Comparison of ENCODE assay signal across 10 cellular contexts in the genomic region with DNA sequence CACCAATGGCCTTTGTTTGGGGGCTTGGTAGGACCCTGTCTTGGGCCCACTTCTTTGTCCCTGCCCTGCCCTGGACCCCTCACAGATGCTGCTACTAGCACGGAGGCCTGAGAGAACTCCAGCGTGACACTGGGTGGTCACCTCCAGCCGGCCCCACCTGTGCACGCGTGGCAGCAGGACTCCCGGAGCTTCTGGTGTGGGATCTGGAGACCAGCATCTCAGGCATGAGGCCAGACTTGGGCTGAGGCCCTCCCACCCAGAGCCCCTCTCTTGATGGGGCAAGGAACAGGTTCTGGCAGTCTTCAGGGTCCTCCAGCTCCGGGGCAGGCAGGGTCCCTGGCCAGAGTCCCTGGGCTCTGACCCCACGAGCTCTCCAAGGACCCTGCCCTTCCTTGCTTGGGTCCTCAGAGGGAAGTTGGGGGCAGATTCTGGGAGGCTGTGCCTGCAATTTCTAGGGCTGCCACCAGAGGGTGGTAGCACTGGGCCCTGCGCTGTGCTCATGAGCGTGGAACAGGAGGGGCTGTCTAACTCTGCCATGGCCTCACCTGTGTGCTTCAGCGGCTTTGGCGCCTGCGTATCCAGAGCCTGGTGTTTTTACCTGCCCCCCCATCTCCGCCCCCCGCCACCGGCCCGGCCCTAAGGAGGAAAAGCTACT. TPM values are rescaled to one million over a fixed set of nuclear protein-coding genes. Genes with fewer than 3 reads are reported as not detected.
A peak's percentile ranks its signal among the peaks of the same experiment; 100 is the strongest.
DNase-seq lines count a peak whose midpoint lies in the region; ATAC-seq and TF ChIP-seq lines count a peak whose summit lies in the region.
"Had no signal": no experiment of that assay in that cellular context is flagged by ENCODE, and none has a peak within 500 bp of the region (broad histone marks: within the 10 kb centered on the region; RNA-seq: fewer than 3 reads in every experiment).

No MANE protein-coding gene starts in this region.

- H3K4me1 Mint-ChIP-seq in activated T-helper 1 cell treated with anti-CD3 and anti-CD28 coated beads, Interleukin-12 subunit alpha, Interleukin-12 subunit beta, Interleukin-2, Interleukin-4 antibody, amounts not matched to agents 30 ng/mL and 10 ng/mL and 1 ng/mL, durations not matched to agents 14 hours and 24 hours and 36 hours (ENCODE audit: low read depth) = peaks cover 6% of the 10 kb centered on the region

- H3K79me2 ChIP-seq in OCI-LY7 (ENCODE audit: insufficient read depth, low read depth, low read length) = no peaks in the 10 kb centered on the region

- TF ChIP-seq CTCF in heart right ventricle (IDR thresholded peaks at IDR 0.05) (peak; percentile 5 to 46 (median 26)), right atrium auricular region (IDR thresholded peaks at IDR 0.05) (peak in 1 of 2 donors; percentile 19), OCI-LY7 (conservative IDR thresholded peaks at IDR 0.05; ENCODE audit: low read length) (peak; percentile 78), fibroblast of villous mesenchyme (IDR thresholded peaks at IDR 0.05; ENCODE audit: insufficient read depth, low read depth, low read length) (peak; percentile 32), transverse colon (IDR thresholded peaks at IDR 0.05) (peak in 4 of 5 experiments; percentile 28 to 36 (median 31))

- peaks cover 3% of the 10 kb centered on the region for H3K36me3 Mint-ChIP-seq in activated T-helper 1 cell treated with anti-CD3 and anti-CD28 coated beads, Interleukin-12 subunit alpha, Interleukin-12 subunit beta, Interleukin-2, Interleukin-4 antibody, amounts not matched to agents 30 ng/mL and 10 ng/mL and 1 ng/mL, durations not matched to agents 14 hours and 24 hours and 36 hours (ENCODE audit: low read depth)

- intact Hi-C loops in heart right ventricle (cut with DNase I) = no loop called here
- intact Hi-C loops in OCI-LY7 (cut with micrococcal nuclease; ENCODE audit: unreplicated experiment) = no loop called here
- intact Hi-C loops in transverse colon (cut with DNase I; ENCODE audit: low total_unique reads) = no loop called here
- intact Hi-C loops in activated T-helper 1 cell treated with anti-CD3 and anti-CD28 coated beads, Interleukin-12 subunit alpha, Interleukin-12 subunit beta, Interleukin-2, Interleukin-4 antibody, amounts not matched to agents 30 ng/mL and 10 ng/mL and 1 ng/mL, durations not matched to agents 14 hours and 24 hours and 36 hours (cut with micrococcal nuclease) = no loop called here

- H3K4me1 ChIP-seq in heart right ventricle = peaks cover 11 to 45% (median 34%) of the 10 kb centered on the region in 9 donors
- peaks cover 0 to 40% of the 10 kb centered on the region in 2 donors for H3K4me1 ChIP-seq in right atrium auricular region
- peaks cover 31% of the 10 kb centered on the region for H3K4me1 ChIP-seq in OCI-LY7 (ENCODE audit: insufficient read depth, low read length, poor library complexity, severe bottlenecking)
- H3K4me1 ChIP-seq in transverse colon = peaks cover 8 to 34% (median 34%) of the 10 kb centered on the region in 4 donors

- no peak overlapping the region for H3K4me3 ChIP-seq in heart right ventricle
- no peak overlapping the region for H3K4me3 ChIP-seq in right atrium auricular region
- no peak overlapping the region for H3K4me3 ChIP-seq in OCI-LY7 (ENCODE audit: low read depth, low read length, poor library complexity, severe bottlenecking)
- H3K4me3 ChIP-seq in fibroblast of villous mesenchyme (ENCODE audit: low read depth, low read length) = no peak overlapping the region
- no peak overlapping the region for H3K4me3 ChIP-seq in transverse colon

- no peak for TF ChIP-seq EP300 in transverse colon (IDR thresholded peaks at IDR 0.05; ENCODE audit: low read depth)

- H3K9me3 Mint-ChIP-seq in activated T-helper 1 cell treated with anti-CD3 and anti-CD28 coated beads, Interleukin-12 subunit alpha, Interleukin-12 subunit beta, Interleukin-2, Interleukin-4 antibody, amounts not matched to agents 30 ng/mL and 10 ng/mL and 1 ng/mL, durations not matched to agents 14 hours and 24 hours and 36 hours = no peaks in the 10 kb centered on the region

- TF ChIP-seq POLR2A in transverse colon (IDR thresholded peaks at IDR 0.05) = no peak

- no peak overlapping the region for H3K4me2 ChIP-seq in OCI-LY7 (ENCODE audit: low read length)

- CTCF ChIA-PET in OCI-LY7 (lab: Charles Lee; ENCODE audit: unreplicated experiment) = no interaction called here

- WGBS in heart right ventricle, 2 donors = 64 to 74% methylated on average over 17 of the region's 17 CpGs
- WGBS in transverse colon (ENCODE audit: low coverage in 1 of 2), 2 donors = 90% methylated on average over 13 of the region's 17 CpGs; no CpG with 5 or more reads in 1 of the 2 donors

- DNase-seq in heart right ventricle (no peak), right atrium auricular region (ENCODE audit: low spot score) (no peak), OCI-LY7 (ENCODE audit: low spot score) (peak; percentile 29), fibroblast of villous mesenchyme (ENCODE audit: low read depth) (no peak), transverse colon (no peak), ACHN (no peak)
- DNase-seq in activated T-helper 1 cell treated with anti-CD3 and anti-CD28 coated beads, Interleukin-12 subunit alpha, Interleukin-12 subunit beta, Interleukin-2, Interleukin-4 antibody, amounts not matched to agents 30 ng/mL and 10 ng/mL and 1 ng/mL, durations not matched to agents 14 hours and 24 hours and 36 hours (ENCODE audit: low spot score) = no peak
- DNase-seq: hypothalamus had no signal

- no peaks in the 10 kb centered on the region for H3K9me2 ChIP-seq in OCI-LY7 (ENCODE audit: insufficient read depth, low read length)

- BruUV-seq in OCI-LY7 (replicated peaks; lab: Mats Ljungman, UMichigan) = no TSS peak

- H3K9me3 ChIP-seq in heart right ventricle (peaks cover 0 to 6% (median 0%) of the 10 kb centered on the region in 11 donors), right atrium auricular region (peaks cover 0 to 5% of the 10 kb centered on the region in 2 donors), OCI-LY7 (ENCODE audit: low read length) (no peaks in the 10 kb centered on the region), transverse colon (no peaks in the 10 kb centered on the region)

- no peaks in the 10 kb centered on the region for H4K20me1 ChIP-seq in OCI-LY7 (ENCODE audit: insufficient read depth, low read length)

- POLR2A ChIA-PET in OCI-LY7 (lab: Charles Lee) = no interaction called here

- H3K27ac Mint-ChIP-seq in activated T-helper 1 cell treated with anti-CD3 and anti-CD28 coated beads, Interleukin-12 subunit alpha, Interleukin-12 subunit beta, Interleukin-2, Interleukin-4 antibody, amounts not matched to agents 30 ng/mL and 10 ng/mL and 1 ng/mL, durations not matched to agents 14 hours and 24 hours and 36 hours = no peak overlapping the region

- H3K36me3 ChIP-seq in heart right ventricle (peaks cover 0 to 15% (median under 1%) of the 10 kb centered on the region in 9 donors), right atrium auricular region (no peaks in the 10 kb centered on the region), OCI-LY7 (ENCODE audit: insufficient read depth, low read length) (peaks cover 9% of the 10 kb centered on the region), transverse colon (no peaks in the 10 kb centered on the region)

- peaks cover 21% of the 10 kb centered on the region for H3K27me3 Mint-ChIP-seq in activated T-helper 1 cell treated with anti-CD3 and anti-CD28 coated beads, Interleukin-12 subunit alpha, Interleukin-12 subunit beta, Interleukin-2, Interleukin-4 antibody, amounts not matched to agents 30 ng/mL and 10 ng/mL and 1 ng/mL, durations not matched to agents 14 hours and 24 hours and 36 hours (ENCODE audit: insufficient read depth)

- ATAC-seq in heart right ventricle (no peak), HG03097 (IDR thresholded peaks at IDR 0.05; ENCODE audit: low FRiP score, unreplicated experiment) (no peak)
- ATAC-seq: sciatic nerve had no signal

- in situ Hi-C loops in transverse colon (cut with MboI; ENCODE audit: low pct_ligation_motif_present in 1 of 4, low pct_unique_long_range_greater_than_20kb in 1 of 4, low sequenced_read_pairs in 3 of 4) (no loop called here), ACHN (cut with HindIII; ENCODE audit: low pct_ligation_motif_present, low pct_unique_long_range_greater_than_20kb, low sequenced_read_pairs) (no loop called here)

- no peak overlapping the region for H3K4me3 Mint-ChIP-seq in activated T-helper 1 cell treated with anti-CD3 and anti-CD28 coated beads, Interleukin-12 subunit alpha, Interleukin-12 subunit beta, Interleukin-2, Interleukin-4 antibody, amounts not matched to agents 30 ng/mL and 10 ng/mL and 1 ng/mL, durations not matched to agents 14 hours and 24 hours and 36 hours

- H3K27ac ChIP-seq in heart right ventricle (peak overlapping the region in 1 of 10 donors; percentile 89), right atrium auricular region (no peak overlapping the region), OCI-LY7 (ENCODE audit: low read depth, low read length, poor library complexity, severe bottlenecking) (peak overlapping the region; percentile 71), transverse colon (no peak overlapping the region)

- H3K27me3 ChIP-seq in heart right ventricle (peaks cover 16 to 54% (median 34%) of the 10 kb centered on the region in 7 donors), right atrium auricular region (peaks cover 9 to 24% of the 10 kb centered on the region in 2 donors), transverse colon (peaks cover 46% of the 10 kb centered on the region)

- no peak overlapping the region for H2AFZ ChIP-seq in OCI-LY7 (ENCODE audit: low read length)

RNA-seq across cellular contexts. Expression of a gene that starts 3.1 kb away (rescaled TPM):
- 1 to 10 TPM in 9 of 10 donors, under 1 TPM in 1; 0.37 to 3.8 (median 2.0) TPM for total RNA-seq in heart right ventricle
- polyA plus RNA-seq in heart right ventricle = 1 to 10 TPM; 1.4 to 6.8 TPM
- total RNA-seq in right atrium auricular region = 1 to 10 TPM in 1 of 2 donors, under 1 TPM in 1; 0.35 to 2.4 TPM
- 2.9 and 6.3 TPM in 2 replicates for total RNA-seq in OCI-LY7 (2014; rRNA removed; shearing (Covaris generic))
- total RNA-seq in OCI-LY7 (2022) = 2.4 and 3.2 TPM in 2 replicates
- total RNA-seq in fibroblast of villous mesenchyme = under 0.01 and 0.32 TPM in 2 replicates
- total RNA-seq in transverse colon = 100 to 1,000 TPM in 1 of 4 donors, 10 to 100 TPM in 1, 1 to 10 TPM in 2; 7.3 to 190 (median 11.4) TPM
- 0.07 and 0.18 TPM in 2 replicates for total RNA-seq in activated T-helper 1 cell treated with anti-CD3 and anti-CD28 coated beads, Interleukin-12 subunit alpha, Interleukin-12 subunit beta, Interleukin-2, Interleukin-4 antibody, amounts not matched to agents 30 ng/mL and 10 ng/mL and 1 ng/mL, durations not matched to agents 14 hours and 24 hours and 36 hours

RNA-seq across cellular contexts. Expression of a gene that starts 21.0 kb away (rescaled TPM):
- 10 to 100 TPM; 70.6 to 99.8 (median 84.6) TPM for total RNA-seq in heart right ventricle
- 10 to 100 TPM; 63.1 to 76.4 TPM for polyA plus RNA-seq in heart right ventricle
- total RNA-seq in right atrium auricular region = 10 to 100 TPM; 58.8 to 59.5 TPM
- total RNA-seq in OCI-LY7 (2014; rRNA removed; shearing (Covaris generic)) = 122 and 126 TPM in 2 replicates
- total RNA-seq in OCI-LY7 (2022) = 323 and 349 TPM in 2 replicates
- 44.9 and 46.4 TPM in 2 replicates for total RNA-seq in fibroblast of villous mesenchyme
- total RNA-seq in transverse colon = 100 to 1,000 TPM in 1 of 4 donors, 10 to 100 TPM in 3; 55.4 to 110 (median 58.5) TPM
- 257 TPM in 2 replicates for total RNA-seq in activated T-helper 1 cell treated with anti-CD3 and anti-CD28 coated beads, Interleukin-12 subunit alpha, Interleukin-12 subunit beta, Interleukin-2, Interleukin-4 antibody, amounts not matched to agents 30 ng/mL and 10 ng/mL and 1 ng/mL, durations not matched to agents 14 hours and 24 hours and 36 hours

RNA-seq across cellular contexts. Expression of a gene that starts 21.3 kb away (rescaled TPM):
- total RNA-seq in heart right ventricle (10 to 100 TPM; 41.5 to 63.6 (median 56.0) TPM), right atrium auricular region (10 to 100 TPM; 72.8 to 73.7 TPM), OCI-LY7 (2022) (43.5 and 47.2 TPM in 2 replicates), fibroblast of villous mesenchyme (42.7 and 55.7 TPM in 2 replicates), transverse colon (100 to 1,000 TPM in 1 of 4 donors, 10 to 100 TPM in 3; 56.4 to 135 (median 75.3) TPM)
- polyA plus RNA-seq in heart right ventricle = 10 to 100 TPM; 43.7 to 83.4 TPM
- total RNA-seq in OCI-LY7 (2014; rRNA removed; shearing (Covaris generic)) = 75.8 and 99.4 TPM in 2 replicates
- total RNA-seq in activated T-helper 1 cell treated with anti-CD3 and anti-CD28 coated beads, Interleukin-12 subunit alpha, Interleukin-12 subunit beta, Interleukin-2, Interleukin-4 antibody, amounts not matched to agents 30 ng/mL and 10 ng/mL and 1 ng/mL, durations not matched to agents 14 hours and 24 hours and 36 hours = 87.4 and 89.4 TPM in 2 replicates

RNA-seq across cellular contexts. Expression of a gene that starts 21.3 kb away (rescaled TPM):
- total RNA-seq in heart right ventricle (10 to 100 TPM; 24.8 to 43.4 (median 29.9) TPM), right atrium auricular region (10 to 100 TPM; 31.8 to 46.7 TPM), OCI-LY7 (2022) (24.1 and 26.6 TPM in 2 replicates), fibroblast of villous mesenchyme (25.1 and 26.3 TPM in 2 replicates), transverse colon (100 to 1,000 TPM in 1 of 4 donors, 10 to 100 TPM in 3; 53.8 to 130 (median 79.1) TPM)
- 10 to 100 TPM; 44.5 to 56.3 TPM for polyA plus RNA-seq in heart right ventricle
- total RNA-seq in OCI-LY7 (2014; rRNA removed; shearing (Covaris generic)) = 21.3 and 22.5 TPM in 2 replicates
- total RNA-seq in activated T-helper 1 cell treated with anti-CD3 and anti-CD28 coated beads, Interleukin-12 subunit alpha, Interleukin-12 subunit beta, Interleukin-2, Interleukin-4 antibody, amounts not matched to agents 30 ng/mL and 10 ng/mL and 1 ng/mL, durations not matched to agents 14 hours and 24 hours and 36 hours = 21.4 and 22.5 TPM in 2 replicates
